ENCODE assay signal across 10 cellular contexts in the genomic region with DNA sequence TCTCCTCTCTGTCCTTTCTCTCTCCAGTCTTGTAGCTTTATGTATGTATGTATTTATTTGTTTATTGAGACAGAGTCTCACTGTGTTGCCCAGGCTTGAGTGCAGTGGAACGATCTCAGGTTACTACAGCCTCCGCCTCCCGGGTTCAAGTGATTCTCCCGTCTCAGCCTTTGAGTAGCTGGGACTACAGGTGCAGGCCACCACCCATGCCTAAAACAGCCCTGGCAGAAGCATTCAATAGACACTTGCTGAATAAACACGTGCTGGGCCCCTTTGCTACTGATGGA. TPM values are rescaled to one million over a fixed set of nuclear protein-coding genes. Genes with fewer than 3 reads are reported as not detected.
DNase-seq lines count a peak whose midpoint lies in the region; ATAC-seq and TF ChIP-seq lines count a peak whose summit lies in the region.
"Had no signal": no experiment of that assay in that cellular context is flagged by ENCODE, and none has a peak within 500 bp of the region (broad histone marks: within the 10 kb centered on the region; RNA-seq: fewer than 3 reads in every experiment).

No MANE protein-coding gene starts in this region.

- H2AK5ac ChIP-seq in IMR-90 (ENCODE audit: low read depth, low read length) = no peak overlapping the region

- no peak overlapping the region for H3K9ac ChIP-seq in IMR-90 (ENCODE audit: low read depth, low read length)

- H3K9me3 ChIP-seq in CD4-positive, alpha-beta memory T cell (ENCODE audit: control insufficient read depth in 1 of 2, low read length in 2 of 2) = no peaks in the 10 kb centered on the region
- H3K9me3 ChIP-seq in IMR-90 (ENCODE audit: control insufficient read depth, insufficient read depth, low read length) (no peaks in the 10 kb centered on the region), WERI-Rb-1 (ENCODE audit: severe bottlenecking) (no peaks in the 10 kb centered on the region)

- peaks cover 0 to 3% (median 0%) of the 10 kb centered on the region in 8 donors for H3K9me3 Mint-ChIP-seq in CD4-positive, alpha-beta memory T cell
- H3K9me3 Mint-ChIP-seq in chondrocyte (ENCODE audit: low read depth) (no peaks in the 10 kb centered on the region), neural crest cell (no peaks in the 10 kb centered on the region)

- no peaks in the 10 kb centered on the region for H3K27me3 ChIP-seq in CD4-positive, alpha-beta memory T cell (ENCODE audit: insufficient read depth, low read length)
- H3K27me3 ChIP-seq in IMR-90 (ENCODE audit: control insufficient read depth, insufficient read depth, low read length) = no peaks in the 10 kb centered on the region
- no peaks in the 10 kb centered on the region for H3K27me3 ChIP-seq in WERI-Rb-1 (ENCODE audit: insufficient read depth, low read depth, severe bottlenecking)

- no peak overlapping the region for H2AFZ ChIP-seq in IMR-90 (replicated peaks; ENCODE audit: low read length, poor library complexity)

- H3K18ac ChIP-seq in IMR-90 (ENCODE audit: low read depth, low read length) = no peak overlapping the region

- H2AK9ac ChIP-seq in IMR-90 (replicated peaks; ENCODE audit: low read depth, low read length, poor library complexity) = no peak overlapping the region

- POLR2A ChIA-PET in CD4-positive, alpha-beta memory T cell (lab: Charles Lee; ENCODE audit: partially characterized antibody) = interaction anchor here (1.0 kb wide), 1 partner anchor 14 kb away, joined by 11 read pairs; no protein-coding TSS in a partner anchor
- POLR2A ChIA-PET in IMR-90 (lab: Charles Lee; ENCODE audit: unreplicated experiment) = no interaction called here

- H3K27ac Mint-ChIP-seq in CD4-positive, alpha-beta memory T cell = peak overlapping the region in 6 of 7 donors; percentile 37 to 81 (median 54)
- H3K27ac Mint-ChIP-seq in chondrocyte (ENCODE audit: unreplicated experiment) (no peak overlapping the region), neural crest cell (ENCODE audit: unreplicated experiment) (peak overlapping the region; percentile 36)

- no peak overlapping the region for H3K27ac ChIP-seq in CD4-positive, alpha-beta memory T cell (ENCODE audit: low read depth, low read length)
- H3K27ac ChIP-seq in IMR-90 (ENCODE audit: insufficient read depth, low read length) = no peak overlapping the region
- H3K27ac ChIP-seq in WERI-Rb-1 = no peak overlapping the region

- ATAC-seq in IMR-90 (ENCODE audit: low read depth) = no peak
- ATAC-seq in HG02642 (IDR thresholded peaks at IDR 0.05; ENCODE audit: poor library complexity, unreplicated experiment) = no peak

- 0 out of 2 replicates have a peak overlapping the region, but pooled peaks have one; percentile 3 for H3K56ac ChIP-seq in IMR-90 (ENCODE audit: extremely low read depth, insufficient read depth, low read length)

- no peak overlapping the region for H3K4ac ChIP-seq in IMR-90 (ENCODE audit: low read depth, low read length)

- peaks cover 9% of the 10 kb centered on the region for H3K9me1 ChIP-seq in IMR-90 (ENCODE audit: insufficient read depth, low read length)

- no peak for TF ChIP-seq RAD21 in IMR-90 (IDR thresholded peaks at IDR 0.05; ENCODE audit: low read length)

- H3K79me1 ChIP-seq in IMR-90 (ENCODE audit: low read depth in 1 of 2, low read length in 2 of 2) = peaks cover 10 to 46% of the 10 kb centered on the region in 2 experiments

- CTCF ChIA-PET in CD4-positive, alpha-beta memory T cell (lab: Charles Lee; ENCODE audit: partially characterized antibody) = interaction anchor here (0.6 kb wide), 1 partner anchor 1883 kb away, joined by 3 read pairs; no protein-coding TSS in a partner anchor
- CTCF ChIA-PET in IMR-90 (lab: Yijun Ruan, JAX) = no interaction called here

- WGBS in IMR-90 (ENCODE audit: extremely low coverage in 2 of 2, insufficient read length in 1 of 2), 2 experiments = 80% methylated on average over 1 of the region's 5 CpGs; no CpG with 5 or more reads in 1 of the 2 experiments

- TF ChIP-seq POLR2A in IMR-90 (IDR thresholded peaks at IDR 0.05; ENCODE audit: low read depth, low read length) = no peak

- DNase-seq in CD4-positive, alpha-beta memory T cell = no peak
- DNase-seq in IMR-90 (no peak), chondrocyte (ENCODE audit: low spot score) (no peak), neural crest cell (ENCODE audit: low read depth, low spot score) (no peak), middle frontal gyrus (ENCODE audit: extremely low spot score, low spot score) (no peak), WERI-Rb-1 (no peak), NCI-H524 treated with DMSO at 0.1 percent for 48 hours (lab: John Stamatoyannopoulos, UW) (no peak)
- DNase-seq: GF-D8, kidney glomerular epithelial cell had no signal

- peaks cover 29% of the 10 kb centered on the region for H3K36me3 ChIP-seq in CD4-positive, alpha-beta memory T cell (ENCODE audit: insufficient read depth, low read length)
- H3K36me3 ChIP-seq in IMR-90 (ENCODE audit: control insufficient read depth, insufficient read depth, low read length) (peaks cover 31% of the 10 kb centered on the region), WERI-Rb-1 (peaks cover 47% of the 10 kb centered on the region)

- no TSS peak for BruUV-seq in IMR-90 (replicated peaks; lab: Mats Ljungman, UMichigan)

- H3K4me3 Mint-ChIP-seq in CD4-positive, alpha-beta memory T cell = peak overlapping the region in 7 of 8 donors; percentile 85 to 94 (median 89)
- H3K4me3 Mint-ChIP-seq in chondrocyte (ENCODE audit: unreplicated experiment) (peak overlapping the region; percentile 44), neural crest cell (peak overlapping the region; percentile 85)

- H3K4me1 ChIP-seq in CD4-positive, alpha-beta memory T cell (ENCODE audit: insufficient read depth, low read length) = peaks cover 40% of the 10 kb centered on the region
- H3K4me1 ChIP-seq in IMR-90 (ENCODE audit: control insufficient read depth, insufficient read depth, low read length) = peaks cover 15% of the 10 kb centered on the region

- no peak overlapping the region for H3K4me3 ChIP-seq in CD4-positive, alpha-beta memory T cell (ENCODE audit: low read length in 2 of 2)
- H3K4me3 ChIP-seq in IMR-90 (ENCODE audit: insufficient read depth, low read depth, low read length) = no peak overlapping the region
- no peak overlapping the region for H3K4me3 ChIP-seq in WERI-Rb-1 (ENCODE audit: low read depth, low read length)

- intact Hi-C loops in CD4-positive, alpha-beta memory T cell (cut with micrococcal nuclease) = no loop called here
- intact Hi-C loops in IMR-90 (cut with micrococcal nuclease) = no loop called here

- no peak overlapping the region for H2BK5ac ChIP-seq in IMR-90 (ENCODE audit: low read depth, low read length, poor library complexity, severe bottlenecking)

- TF ChIP-seq CTCF in IMR-90 (conservative IDR thresholded peaks at IDR 0.05; ENCODE audit: low read depth, low read length) (no peak), chondrocyte (IDR thresholded peaks at IDR 0.05) (no peak), neural crest cell (conservative IDR thresholded peaks at IDR 0.05) (no peak), WERI-Rb-1 (IDR thresholded peaks at IDR 0.05; ENCODE audit: low read depth, low read length) (no peak)

- H2BK120ac ChIP-seq in IMR-90 (ENCODE audit: low read depth, low read length) = no peak overlapping the region

- no peak overlapping the region for H2BK20ac ChIP-seq in IMR-90 (ENCODE audit: low read depth, low read length)

- no peak overlapping the region for H2BK15ac ChIP-seq in IMR-90 (ENCODE audit: low read depth, low read length)

- dilution Hi-C loops in IMR-90 (cut with HindIII; ENCODE audit: low sequenced_read_pairs, unreplicated experiment) = no loop called here

- peaks cover 47% of the 10 kb centered on the region for H4K20me1 ChIP-seq in IMR-90 (ENCODE audit: insufficient read depth, low read length)

- H4K91ac ChIP-seq in IMR-90 (ENCODE audit: insufficient read depth, low read depth, low read length) = no peak overlapping the region

- H4K5ac ChIP-seq in IMR-90 (ENCODE audit: low read depth, low read length) = no peak overlapping the region

- H4K8ac ChIP-seq in IMR-90 (ENCODE audit: low read depth in 2 of 2, low read length in 2 of 2) = no peak overlapping the region

- H3K36me3 Mint-ChIP-seq in CD4-positive, alpha-beta memory T cell = peaks cover 20 to 42% of the 10 kb centered on the region in 2 donors
- H3K36me3 Mint-ChIP-seq in chondrocyte (ENCODE audit: low read depth) (peaks cover 11% of the 10 kb centered on the region), neural crest cell (ENCODE audit: low read depth) (no peaks in the 10 kb centered on the region)

- no peak overlapping the region for H3K14ac ChIP-seq in IMR-90 (replicated peaks; ENCODE audit: low read depth, low read length)

- no peak overlapping the region for H3K23ac ChIP-seq in IMR-90 (ENCODE audit: low read depth, low read length)

- H3K4me2 ChIP-seq in IMR-90 (ENCODE audit: low read depth, low read length) = peak overlapping the region; percentile 19; the same call in 1 of the 2 replicates

- peaks cover 29 to 61% (median 40%) of the 10 kb centered on the region in 4 donors for H3K4me1 Mint-ChIP-seq in CD4-positive, alpha-beta memory T cell
- H3K4me1 Mint-ChIP-seq in chondrocyte (ENCODE audit: low read depth) (peaks cover 55% of the 10 kb centered on the region), neural crest cell (peaks cover 34% of the 10 kb centered on the region)

- H3K27me3 Mint-ChIP-seq in CD4-positive, alpha-beta memory T cell = no peaks in the 10 kb centered on the region
- no peaks in the 10 kb centered on the region for H3K27me3 Mint-ChIP-seq in chondrocyte (ENCODE audit: low read depth)
- H3K27me3 Mint-ChIP-seq in neural crest cell (ENCODE audit: low read depth) = no peaks in the 10 kb centered on the region

- in situ Hi-C loops in IMR-90 (cut with MboI; ENCODE audit: low sequenced_read_pairs) = no loop called here

RNA-seq across cellular contexts. Expression of a gene that starts 2.5 kb away (rescaled TPM):
- 10 to 100 TPM; 34.5 to 34.6 TPM for total RNA-seq in CD4-positive, alpha-beta memory T cell
- polyA plus RNA-seq in CD4-positive, alpha-beta memory T cell = 10 to 100 TPM; 28.4 to 52.6 TPM
- total RNA-seq in IMR-90 (2012; rRNA removed) (39.4 and 42.5 TPM in 2 replicates), chondrocyte (46.3 to 51.4 TPM (median 47.6 TPM) in 3 replicates), neural crest cell (35.0 and 39.4 TPM in 2 replicates)
- polyA plus RNA-seq in IMR-90 (2012; rRNA removed) = 88.1 and 100 TPM in 2 replicates
- polyA plus RNA-seq in IMR-90 (2012; cell fraction: cytosol; rRNA removed) = 62.7 and 128 TPM in 2 replicates
- 28.7 and 70.2 TPM in 2 replicates for polyA plus RNA-seq in IMR-90 (2012; cell fraction: nucleus; rRNA removed; ENCODE audit: low replicate concordance)

RNA-seq across cellular contexts. Expression of a gene that starts 10.7 kb away (rescaled TPM):
- 1 to 10 TPM; 2.9 to 3.6 TPM for total RNA-seq in CD4-positive, alpha-beta memory T cell
- polyA plus RNA-seq in CD4-positive, alpha-beta memory T cell = 1 to 10 TPM; 2.5 to 2.6 TPM
- total RNA-seq in IMR-90 (2012; rRNA removed) (236 and 283 TPM in 2 replicates), chondrocyte (344 to 509 TPM (median 477 TPM) in 3 replicates), neural crest cell (58.7 and 62.6 TPM in 2 replicates)
- polyA plus RNA-seq in IMR-90 (2012; rRNA removed) = 609 and 635 TPM in 2 replicates
- 441 and 849 TPM in 2 replicates for polyA plus RNA-seq in IMR-90 (2012; cell fraction: cytosol; rRNA removed)
- polyA plus RNA-seq in IMR-90 (2012; cell fraction: nucleus; rRNA removed; ENCODE audit: low replicate concordance) = 284 and 520 TPM in 2 replicates

RNA-seq across cellular contexts. Expression of a gene that starts 56.5 kb away (rescaled TPM):
- 10 to 100 TPM; 44.0 to 53.7 TPM for total RNA-seq in CD4-positive, alpha-beta memory T cell
- polyA plus RNA-seq in CD4-positive, alpha-beta memory T cell = 10 to 100 TPM; 29.0 to 29.5 TPM
- total RNA-seq in IMR-90 (2012; rRNA removed) (76.4 and 84.2 TPM in 2 replicates), chondrocyte (53.1 to 68.8 TPM (median 56.6 TPM) in 3 replicates), neural crest cell (78.9 and 80.1 TPM in 2 replicates)
- 51.6 and 52.8 TPM in 2 replicates for polyA plus RNA-seq in IMR-90 (2012; rRNA removed)
- 33.4 and 38.2 TPM in 2 replicates for polyA plus RNA-seq in IMR-90 (2012; cell fraction: cytosol; rRNA removed)
- polyA plus RNA-seq in IMR-90 (2012; cell fraction: nucleus; rRNA removed; ENCODE audit: low replicate concordance) = 60.3 and 63.8 TPM in 2 replicates

Comparison
In these comparisons a context has a peak if more than half of its experiments do, and no peak if none do; other contexts are left out.
1. RNA of a gene that starts 10.7 kb away (total RNA-seq): 344 to 509 TPM in chondrocyte, 236 to 283 TPM in IMR-90 and 58.7 to 62.6 TPM in neural crest cell; 2.9 to 3.6 TPM in CD4-positive, alpha-beta memory T cell; every median in the first group is over 10 times any median in the second.
2. Peak in every context shown above with its lines, with median percentiles within 50 percentile points of each other: H3K4me3 Mint-ChIP-seq.